ENCODE assay signal across 13 cellular contexts in the genomic region with DNA sequence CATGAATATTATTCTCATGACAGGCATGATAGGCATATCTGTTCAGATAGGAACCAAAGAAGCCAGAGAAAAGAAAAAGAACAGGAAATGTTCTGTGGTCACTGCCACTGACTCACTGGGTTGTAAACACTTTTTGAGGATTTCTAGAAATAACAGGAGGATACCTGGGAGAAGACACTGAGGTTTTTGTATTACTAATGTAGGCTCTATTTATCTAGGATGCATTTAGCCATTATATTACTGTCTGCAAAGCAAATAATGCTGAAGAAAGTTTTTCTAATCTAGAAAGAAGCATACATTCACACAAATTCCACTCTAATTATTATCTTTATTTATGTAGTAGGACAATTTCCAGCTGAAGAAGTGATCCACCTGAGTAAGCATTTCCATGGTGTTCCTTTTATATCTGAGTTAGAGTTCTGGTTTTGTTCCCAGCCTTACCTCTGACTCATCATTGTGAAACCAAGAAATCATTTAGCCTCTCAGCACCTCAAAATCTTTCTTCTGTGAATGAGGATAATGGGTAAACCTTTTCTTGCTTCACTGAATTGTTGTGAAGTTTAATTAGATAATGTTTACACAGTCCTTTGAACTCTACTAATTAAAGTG. TPM values are rescaled to one million over a fixed set of nuclear protein-coding genes. Genes with fewer than 3 reads are reported as not detected.
DNase-seq lines count a peak whose midpoint lies in the region; TF ChIP-seq lines count a peak whose summit lies in the region.
"Had no signal": no experiment of that assay in that cellular context is flagged by ENCODE, and none has a peak within 500 bp of the region (broad histone marks: within the 10 kb centered on the region; RNA-seq: fewer than 3 reads in every experiment).

No MANE protein-coding gene starts in this region.

- intact Hi-C loops in transverse colon (cut with DNase I; ENCODE audit: low total_unique reads) (no loop called here), sigmoid colon (cut with DNase I) (no loop called here)

- H4K20me1 ChIP-seq in KMS-11 (ENCODE audit: insufficient read depth): no peaks in the 10 kb centered on the region

- no peak overlapping the region for H3K56ac ChIP-seq in mesendoderm (ENCODE audit: low read length)

- H3K9ac ChIP-seq in KMS-11 (no peak overlapping the region), mesendoderm (ENCODE audit: low read length) (no peak overlapping the region)

- peaks cover 18% of the 10 kb centered on the region for H3K4me1 ChIP-seq in KMS-11 (ENCODE audit: low read depth, poor library complexity, severe bottlenecking)
- H3K4me1 ChIP-seq in transverse colon: no peaks in the 10 kb centered on the region
- no peaks in the 10 kb centered on the region for H3K4me1 ChIP-seq in mesendoderm (ENCODE audit: control insufficient read depth, low read depth, low read length)
- H3K4me1 ChIP-seq in sigmoid colon: no peaks in the 10 kb centered on the region

- no peak overlapping the region for H2AK5ac ChIP-seq in mesendoderm (ENCODE audit: low read length)

- H3K27me3 ChIP-seq in KMS-11 (ENCODE audit: insufficient read depth, low read depth) (no peaks in the 10 kb centered on the region), transverse colon (no peaks in the 10 kb centered on the region), mesendoderm (ENCODE audit: insufficient read depth, low read length, poor library complexity) (no peaks in the 10 kb centered on the region), sigmoid colon (no peaks in the 10 kb centered on the region)

- in situ Hi-C loops in transverse colon (cut with MboI; ENCODE audit: low pct_ligation_motif_present in 1 of 4, low pct_unique_long_range_greater_than_20kb in 1 of 4, low sequenced_read_pairs in 3 of 4): no loop called here

- H2BK120ac ChIP-seq in mesendoderm (ENCODE audit: low read depth, low read length): no peak overlapping the region

- no peaks in the 10 kb centered on the region for H3K9me3 ChIP-seq in transverse colon
- H3K9me3 ChIP-seq in sigmoid colon: no peaks in the 10 kb centered on the region
- H3K9me3 ChIP-seq: psoas muscle had no signal

- H4K5ac ChIP-seq in mesendoderm (ENCODE audit: low read length): no peak overlapping the region

- no peak for TF ChIP-seq CTCF in KMS-11 (conservative IDR thresholded peaks at IDR 0.05; ENCODE audit: low read depth, low read length)
- no peak for TF ChIP-seq CTCF in transverse colon (IDR thresholded peaks at IDR 0.05)
- TF ChIP-seq CTCF in sigmoid colon (IDR thresholded peaks at IDR 0.05): no peak

- H3K4me3 ChIP-seq in KMS-11 (IDR thresholded peaks at IDR 0.05; ENCODE audit: insufficient read depth, low read depth, low read length) (no peak overlapping the region), transverse colon (no peak overlapping the region), mesendoderm (ENCODE audit: low read length) (no peak overlapping the region), sigmoid colon (no peak overlapping the region)
- H3K4me3 ChIP-seq: psoas muscle had no signal

- no peak overlapping the region for H2BK15ac ChIP-seq in mesendoderm (replicated peaks; ENCODE audit: low read depth)

- DNase-seq in COR-L47 (lab: John Stamatoyannopoulos, UW): peak; percentile 35
- DNase-seq in brain pericyte (ENCODE audit: low read depth, low spot score): peak; percentile 16
- DNase-seq in kidney tubule cell (ENCODE audit: low spot score): peak; percentile 88
- no peak for DNase-seq in transverse colon
- no peak for DNase-seq in mesendoderm
- no peak for DNase-seq in NCI-H2029 (lab: John Stamatoyannopoulos, UW)
- no peak for DNase-seq in sigmoid colon
- DNase-seq: activated CD4-positive, alpha-beta T cell treated with anti-CD3 and anti-CD28 coated beads for 48 hours; CD8-positive, alpha-beta memory T cell; psoas muscle had no signal

- H3K79me2 ChIP-seq in KMS-11 (ENCODE audit: insufficient read depth, low read depth): no peaks in the 10 kb centered on the region
- no peaks in the 10 kb centered on the region for H3K79me2 ChIP-seq in mesendoderm (ENCODE audit: control insufficient read depth, insufficient read depth, low read length)

- H4K8ac ChIP-seq in mesendoderm (ENCODE audit: low read depth, low read length): no peak overlapping the region

- H2BK5ac ChIP-seq in mesendoderm (ENCODE audit: low read length): no peak overlapping the region

- H3K27ac ChIP-seq in KMS-11: no peak overlapping the region; the same call in 1 of the 2 replicates
- H3K27ac ChIP-seq in transverse colon: no peak overlapping the region
- H3K27ac ChIP-seq in mesendoderm (ENCODE audit: low read depth, low read length): no peak overlapping the region
- no peak overlapping the region for H3K27ac ChIP-seq in sigmoid colon
- H3K27ac ChIP-seq: psoas muscle had no signal

- H3K23ac ChIP-seq in mesendoderm (ENCODE audit: low read length): no peak overlapping the region

- H3K4me2 ChIP-seq in KMS-11 (peak overlapping the region; percentile 34; the same call in 1 of the 2 replicates), mesendoderm (ENCODE audit: low read length) (no peak overlapping the region)

- H3K36me3 ChIP-seq in KMS-11 (ENCODE audit: insufficient read depth) (no peaks in the 10 kb centered on the region), transverse colon (no peaks in the 10 kb centered on the region), mesendoderm (ENCODE audit: control insufficient read depth, insufficient read depth, low read length) (no peaks in the 10 kb centered on the region), sigmoid colon (no peaks in the 10 kb centered on the region)

- no peak overlapping the region for H3K4ac ChIP-seq in mesendoderm (ENCODE audit: low read depth, low read length)

- H3K79me1 ChIP-seq in mesendoderm (ENCODE audit: low read length): no peaks in the 10 kb centered on the region

- no peak overlapping the region for H2AFZ ChIP-seq in KMS-11 (ENCODE audit: low read depth)

- no peak overlapping the region for H3K18ac ChIP-seq in mesendoderm (ENCODE audit: low read length)

- TF ChIP-seq POLR2A in transverse colon (IDR thresholded peaks at IDR 0.05): no peak
- no peak for TF ChIP-seq POLR2A in sigmoid colon (IDR thresholded peaks at IDR 0.05)

- TF ChIP-seq EP300 in transverse colon (IDR thresholded peaks at IDR 0.05; ENCODE audit: low read depth) (no peak), sigmoid colon (IDR thresholded peaks at IDR 0.05) (no peak)

RNA-seq across cellular contexts. Expression of gene EPGN, which starts 40.2 kb away (rescaled TPM):
- total RNA-seq in transverse colon: not detected
- polyA plus RNA-seq in mesendoderm (2013, experiment 1 of 2): not detected
- not detected for polyA plus RNA-seq in mesendoderm (2013, experiment 2 of 2)
- not detected for total RNA-seq in sigmoid colon
- polyA plus RNA-seq in sigmoid colon: under 1 TPM in 1 of 3 donors, not detected in 2; 0.13 TPM
- total RNA-seq: CD8-positive, alpha-beta memory T cell; urinary bladder had no signal
- polyA plus RNA-seq: CD8-positive, alpha-beta memory T cell; liver had no signal

Comparison
In these comparisons a context has a peak if more than half of its experiments do, and no peak if none do; other contexts are left out.
1. DNase-seq: peak in COR-L47 (single experiment), brain pericyte (single experiment) and kidney tubule cell (single experiment); none in transverse colon (single experiment), mesendoderm (single experiment), NCI-H2029 (single experiment) and sigmoid colon (single experiment).